ENCODE assay signal across 22 cellular contexts in genomic region chr1:228168563-228169270, GRCh38. TPM values are rescaled to one million over a fixed set of nuclear protein-coding genes. Genes with fewer than 3 reads are reported as not detected.
DNase-seq lines count a peak whose midpoint lies in the region; ATAC-seq, FAIRE-seq and TF ChIP-seq lines count a peak whose summit lies in the region.
"Had no signal": no experiment of that assay in that cellular context is flagged by ENCODE, and none has a peak within 500 bp of the region (broad histone marks: within the 10 kb centered on the region; RNA-seq: fewer than 3 reads in every experiment).

No MANE protein-coding gene starts in this region.

- WGBS in GM12878 (ENCODE audit: insufficient coverage, insufficient replicate concordance, low lambda C conversion rate, missing lambda C conversion rate) = 54% methylated on average over 12 of the region's 12 CpGs
- 78 to 81% methylated on average over 11 to 12 of the region's 12 CpGs for WGBS in aorta, 2 donors

- no peak for TF ChIP-seq CTCF in GM12878 (IDR thresholded peaks at IDR 0.05 in 2 of 3, conservative IDR thresholded peaks at IDR 0.05 in 1 of 3; ENCODE audit: control insufficient read depth in 2 of 3, extremely low read depth in 1 of 3, insufficient read depth in 1 of 3, low read depth in 3 of 3, low read length in 3 of 3)

- H3K9ac ChIP-seq in GM12878 (ENCODE audit: control insufficient read depth, insufficient read depth, low read length) = no peak overlapping the region

- TF ChIP-seq RAD21 in GM12878 (IDR thresholded peaks at IDR 0.05; ENCODE audit: insufficient read depth, low read depth, low read length) = no peak

- BruUV-seq in GM12878 (replicated peaks; lab: Mats Ljungman, UMichigan) = no TSS peak

- RAD21 ChIA-PET in GM12878 (lab: Charles Lee; ENCODE audit: unreplicated experiment) = interaction anchor here (4.1 to 4.6 kb wide), 2 partner anchors 38 to 170 kb away, joined by 27 to 34 read pairs; no protein-coding TSS in a partner anchor

- no peak for FAIRE-seq in GM12878 (lab: Jason Lieb, UNC)

- TF ChIP-seq EP300 in GM12878 (IDR thresholded peaks at IDR 0.05; ENCODE audit: borderline replicate concordance in 1 of 2, control insufficient read depth in 1 of 2, low read depth in 2 of 2, low read length in 2 of 2) = no peak

- H3K27ac ChIP-seq in GM12878 (ENCODE audit: control insufficient read depth, insufficient read depth) = no peak overlapping the region
- H3K27ac ChIP-seq in aorta (ENCODE audit: low read depth in 1 of 2, low read length in 2 of 2) = no peak overlapping the region
- H3K27ac ChIP-seq: neutrophil, thyroid gland had no signal

- H3K27me3 ChIP-seq in GM12878 (replicated peaks in 1 of 2; ENCODE audit: control insufficient read depth in 2 of 2, insufficient read depth in 2 of 2, low read length in 1 of 2) (no peaks in the 10 kb centered on the region), aorta (ENCODE audit: control insufficient read depth in 1 of 2, insufficient read depth in 2 of 2, low read length in 1 of 2) (no peaks in the 10 kb centered on the region), H7 (ENCODE audit: control insufficient read depth, insufficient read depth, low read length) (no peaks in the 10 kb centered on the region; the same call in 1 of the 2 replicates)
- H3K27me3 ChIP-seq: thyroid gland had no signal

- H3K4me3 ChIP-seq in GM12878 (no peak overlapping the region), aorta (ENCODE audit: low read length in 2 of 2) (no peak overlapping the region), H7 (ENCODE audit: insufficient read depth, low read depth, low read length) (no peak overlapping the region)
- H3K4me3 ChIP-seq: skin epidermis, thyroid gland had no signal

- H3K4me1 ChIP-seq in GM12878 (ENCODE audit: control insufficient read depth, insufficient read depth, low read length) = peaks cover 13% of the 10 kb centered on the region
- H3K4me1 ChIP-seq in aorta (ENCODE audit: control insufficient read depth in 1 of 2, insufficient read depth in 2 of 2, low read length in 2 of 2) = no peaks in the 10 kb centered on the region

- no peak for ATAC-seq in stimulated activated naive CD8-positive, alpha-beta T cell treated with anti-CD3 and anti-CD28 coated beads, Interleukin-15, Interleukin-2, amounts not matched to agents 100 U/mL and 50 U/mL, for 24 hours
- no peak for ATAC-seq in GM12878
- ATAC-seq in naive thymus-derived CD8-positive, alpha-beta T cell = no peak
- ATAC-seq in aorta (ENCODE audit: low FRiP score) = no peak
- no peak for ATAC-seq in HG03439 (IDR thresholded peaks at IDR 0.05; ENCODE audit: unreplicated experiment)
- ATAC-seq: left lobe of liver had no signal

- H3K27ac Mint-ChIP-seq in stimulated activated naive CD8-positive, alpha-beta T cell treated with anti-CD3 and anti-CD28 coated beads, Interleukin-15, Interleukin-2, amounts not matched to agents 100 ng/mL and 50 ng/mL, for 24 hours = peak overlapping the region; percentile 63
- H3K27ac Mint-ChIP-seq in naive thymus-derived CD8-positive, alpha-beta T cell = peak overlapping the region in 7 of 10 donors; percentile 55 to 96 (median 80)

- no peak overlapping the region for H2AFZ ChIP-seq in GM12878 (ENCODE audit: control insufficient read depth, low read depth, low read length)

- POLR2A ChIA-PET in GM12878 (lab: Charles Lee) = interaction anchor here (0.7 to 1.6 kb wide), 3 partner anchors 8 to 39 kb away, joined by 3 to 4 read pairs (median 4); no protein-coding TSS in a partner anchor
- POLR2A ChIA-PET in naive thymus-derived CD8-positive, alpha-beta T cell (lab: Charles Lee) = interaction anchor here (0.9 to 8.4 kb wide), 4 partner anchors 10 to 237 kb away, joined by 3 to 128 read pairs (median 4); partner anchors contain the start of gene GUK1

- peaks cover 4% of the 10 kb centered on the region for H3K79me2 ChIP-seq in GM12878 (ENCODE audit: control insufficient read depth, insufficient read depth, low read length)

- no peak for TF ChIP-seq POLR2A in GM12878 (IDR thresholded peaks at IDR 0.05; ENCODE audit: low read depth, low read length)

- H3K4me3 Mint-ChIP-seq in stimulated activated naive CD8-positive, alpha-beta T cell treated with anti-CD3 and anti-CD28 coated beads, Interleukin-15, Interleukin-2, amounts not matched to agents 100 ng/mL and 50 ng/mL, for 24 hours = no peak overlapping the region
- peak overlapping the region in 3 of 10 donors; percentile 9 to 45 (median 34) for H3K4me3 Mint-ChIP-seq in naive thymus-derived CD8-positive, alpha-beta T cell

- in situ Hi-C loops in GM12878 (cut with MboI) = no loop called here

- H3K9me3 ChIP-seq in GM12878 (replicated peaks; ENCODE audit: control insufficient read depth, insufficient read depth, low read length) (no peaks in the 10 kb centered on the region), aorta (ENCODE audit: control insufficient read depth, low read length) (no peaks in the 10 kb centered on the region)
- H3K9me3 ChIP-seq: neutrophil, thyroid gland had no signal

- H3K4me2 ChIP-seq in GM12878 (ENCODE audit: control insufficient read depth, insufficient read depth) = no peak overlapping the region

- CTCF ChIA-PET in GM12878 (lab: Yijun Ruan, JAX) = interaction anchor here (1.0 to 5.2 kb wide), 5 partner anchors 11 to 237 kb away, joined by 4 to 63 read pairs (median 40); partner anchors contain the start of genes GUK1 and TRIM11

- peaks cover 30% of the 10 kb centered on the region for H3K4me1 Mint-ChIP-seq in stimulated activated naive CD8-positive, alpha-beta T cell treated with anti-CD3 and anti-CD28 coated beads, Interleukin-15, Interleukin-2, amounts not matched to agents 100 ng/mL and 50 ng/mL, for 24 hours (ENCODE audit: low read depth)
- H3K4me1 Mint-ChIP-seq in naive thymus-derived CD8-positive, alpha-beta T cell = peaks cover 29 to 58% (median 47%) of the 10 kb centered on the region in 4 donors

- intact Hi-C loops in GM12878 (cut with micrococcal nuclease; ENCODE audit: unreplicated experiment) = no loop called here
- intact Hi-C loops in aorta (cut with DNase I) = loop anchor here in 1 of 2 donors (5.0 to 10.0 kb wide), 2 partner anchors 109 to 384 kb away; no protein-coding TSS in a partner anchor

- no peaks in the 10 kb centered on the region for H3K36me3 Mint-ChIP-seq in stimulated activated naive CD8-positive, alpha-beta T cell treated with anti-CD3 and anti-CD28 coated beads, Interleukin-15, Interleukin-2, amounts not matched to agents 100 ng/mL and 50 ng/mL, for 24 hours (ENCODE audit: low read depth)
- peaks cover 0 to 7% (median 0%) of the 10 kb centered on the region in 3 donors for H3K36me3 Mint-ChIP-seq in naive thymus-derived CD8-positive, alpha-beta T cell

- DNase-seq in stimulated activated naive CD8-positive, alpha-beta T cell treated with anti-CD3 and anti-CD28 coated beads, Interleukin-15, Interleukin-2, amounts not matched to agents 100 U/mL and 50 U/mL, for 24 hours = no peak
- no peak for DNase-seq in GM12878 (ENCODE audit: low read depth, low spot score)
- DNase-seq in naive thymus-derived CD8-positive, alpha-beta T cell = no peak
- DNase-seq in aorta = peak; percentile 40 to 48
- DNase-seq in NK-92 treated with Interleukin-12 subunit alpha and Interleukin-12 subunit beta, amount 100 ng/mL, for 24 hours (lab: John Stamatoyannopoulos, UW) = no peak
- no peak for DNase-seq in H7
- DNase-seq: activated CD4-positive, CD25-positive, alpha-beta regulatory T cell; dermis blood vessel endothelial cell; DMS53; GF-D8; KBM-7; NCI-H1694 treated with DMSO at 0.1 percent for 48 hours; NCI-H2227 treated with DMSO at 0.1 percent for 48 hours; NCI-H748 treated with DMSO at 0.1 percent for 48 hours; stimulated activated naive CD4-positive, alpha-beta T cell; T1000; thyroid gland had no signal

- H4K20me1 ChIP-seq in GM12878 (ENCODE audit: control insufficient read depth, insufficient read depth) = no peaks in the 10 kb centered on the region

- SMC1A ChIA-PET in GM12878 (lab: Charles Lee; ENCODE audit: uncharacterized antibody, unreplicated experiment) = interaction anchor here (3.0 kb wide), 1 partner anchor 36 kb away, joined by 10 read pairs; no protein-coding TSS in a partner anchor

- no peaks in the 10 kb centered on the region for H3K27me3 Mint-ChIP-seq in stimulated activated naive CD8-positive, alpha-beta T cell treated with anti-CD3 and anti-CD28 coated beads, Interleukin-15, Interleukin-2, amounts not matched to agents 100 ng/mL and 50 ng/mL, for 24 hours
- no peaks in the 10 kb centered on the region for H3K27me3 Mint-ChIP-seq in naive thymus-derived CD8-positive, alpha-beta T cell

- H3K36me3 ChIP-seq in GM12878 (ENCODE audit: control insufficient read depth in 2 of 2, insufficient read depth in 2 of 2, low read length in 1 of 2) = no peaks in the 10 kb centered on the region
- no peaks in the 10 kb centered on the region for H3K36me3 ChIP-seq in aorta (ENCODE audit: control insufficient read depth in 1 of 2, insufficient read depth in 2 of 2, low read length in 1 of 2)
- no peaks in the 10 kb centered on the region for H3K36me3 ChIP-seq in H7 (replicated peaks; ENCODE audit: control insufficient read depth, insufficient read depth, low read length)
- H3K36me3 ChIP-seq: neutrophil, thyroid gland had no signal

- no peaks in the 10 kb centered on the region for H3K9me3 Mint-ChIP-seq in stimulated activated naive CD8-positive, alpha-beta T cell treated with anti-CD3 and anti-CD28 coated beads, Interleukin-15, Interleukin-2, amounts not matched to agents 100 ng/mL and 50 ng/mL, for 24 hours
- no peaks in the 10 kb centered on the region for H3K9me3 Mint-ChIP-seq in naive thymus-derived CD8-positive, alpha-beta T cell

RNA-seq across cellular contexts. Expression of gene IBA57, which starts 3.1 kb away (rescaled TPM):
- total RNA-seq in GM12878 (2013; cell fraction: nucleolus; rRNA removed) = 3.6 and 5.1 TPM in 2 replicates
- total RNA-seq in GM12878 (2014; rRNA removed) = 6.0 and 6.9 TPM in 2 replicates
- 1.3 and 1.5 TPM in 2 replicates for total RNA-seq in GM12878 (2014; rRNA removed; fragmentation: Illumina TruSeq; extraction: Trizol)
- 6.9 and 8.5 TPM in 2 replicates for total RNA-seq in GM12878 (2021)
- polyA plus RNA-seq in GM12878 (2011; ENCODE audit: low read depth) = 2.1 TPM
- polyA plus RNA-seq in GM12878 (2011; rRNA removed) = 1.4 and 2.9 TPM in 2 replicates
- polyA plus RNA-seq in GM12878 (2011; cell fraction: cytosol; rRNA removed) = 3.5 and 8.3 TPM in 2 replicates
- polyA plus RNA-seq in GM12878 (2011; cell fraction: nucleus; rRNA removed) = 5.4 and 7.1 TPM in 2 replicates
- 2.0 and 3.3 TPM in 2 replicates for polyA plus RNA-seq in GM12878 (2012)
- 1.2 and 1.3 TPM in 2 replicates for polyA plus RNA-seq in GM12878 (2014; fragmentation: Illumina TruSeq; extraction: Trizol)
- polyA plus RNA-seq in GM12878 (2014; fragmentation: Nextera tagmentation; extraction: Ambion mirVana) = under 1 TPM; 0.51 to 0.60 TPM
- polyA plus RNA-seq in GM12878 (2014; rRNA removed) = 4.6 and 6.7 TPM in 2 replicates
- polyA plus RNA-seq in GM12878 (2016; fragmentation: Nextera tagmentation; extraction: Ambion mirVana) = 1 to 10 TPM; 6.0 to 8.6 TPM
- polyA minus RNA-seq in GM12878 (2011; rRNA and poly(A)+ RNA removed) = 2.0 and 5.2 TPM in 2 replicates
- 0.83 and 2.3 TPM in 2 replicates for polyA minus RNA-seq in GM12878 (2011; cell fraction: cytosol; rRNA and poly(A)+ RNA removed)
- 1.8 and 3.3 TPM in 2 replicates for polyA minus RNA-seq in GM12878 (2011; cell fraction: nucleus; rRNA and poly(A)+ RNA removed)
- total RNA-seq in naive thymus-derived CD8-positive, alpha-beta T cell = 10 to 100 TPM; 11.0 to 12.3 TPM
- 1 to 10 TPM; 3.3 to 4.2 (median 3.4) TPM for polyA plus RNA-seq in naive thymus-derived CD8-positive, alpha-beta T cell
- total RNA-seq in aorta = 10 to 100 TPM in 1 of 2 donors, 1 to 10 TPM in 1; 7.8 to 11.1 TPM
- 1 to 10 TPM in 1 of 2 donors, under 1 TPM in 1; 0.95 to 1.8 TPM for polyA plus RNA-seq in aorta
- total RNA-seq in H7 (2014; rRNA removed; shearing (Covaris generic)) = 21.2 and 23.3 TPM in 2 replicates

RNA-seq across cellular contexts. Expression of gene GJC2, which starts 19.0 kb away (rescaled TPM):
- 0.27 and 0.65 TPM in 2 replicates for total RNA-seq in GM12878 (2013; cell fraction: nucleolus; rRNA removed)
- total RNA-seq in GM12878 (2014; rRNA removed) = 0.06 and 0.11 TPM in 2 replicates
- total RNA-seq in GM12878 (2014; rRNA removed; fragmentation: Illumina TruSeq; extraction: Trizol) = 0.09 TPM in 2 replicates
- total RNA-seq in GM12878 (2021) = 0.44 TPM in 1 of 2 replicates, not detected in the other
- not detected for polyA plus RNA-seq in GM12878 (2011; ENCODE audit: low read depth)
- polyA plus RNA-seq in GM12878 (2011; rRNA removed) = 0.03 and 0.04 TPM in 2 replicates
- polyA plus RNA-seq in GM12878 (2011; cell fraction: cytosol; rRNA removed) = 0.06 and 0.07 TPM in 2 replicates
- polyA plus RNA-seq in GM12878 (2011; cell fraction: nucleus; rRNA removed) = 0.24 and 0.51 TPM in 2 replicates
- 0.15 and 0.22 TPM in 2 replicates for polyA plus RNA-seq in GM12878 (2012)
- 0.04 TPM in 1 of 2 replicates, not detected in the other for polyA plus RNA-seq in GM12878 (2014; fragmentation: Illumina TruSeq; extraction: Trizol)
- polyA plus RNA-seq in GM12878 (2014; fragmentation: Nextera tagmentation; extraction: Ambion mirVana) = not detected
- 0.26 and 0.32 TPM in 2 replicates for polyA plus RNA-seq in GM12878 (2014; rRNA removed)
- polyA plus RNA-seq in GM12878 (2016; fragmentation: Nextera tagmentation; extraction: Ambion mirVana) = not detected
- 0.21 TPM in 1 of 2 replicates, not detected in the other for polyA minus RNA-seq in GM12878 (2011; rRNA and poly(A)+ RNA removed)
- not detected in 2 replicates for polyA minus RNA-seq in GM12878 (2011; cell fraction: cytosol; rRNA and poly(A)+ RNA removed)
- polyA minus RNA-seq in GM12878 (2011; cell fraction: nucleus; rRNA and poly(A)+ RNA removed) = 0.24 and 0.96 TPM in 2 replicates
- total RNA-seq in naive thymus-derived CD8-positive, alpha-beta T cell = 1 to 10 TPM; 2.6 to 2.8 TPM
- polyA plus RNA-seq in naive thymus-derived CD8-positive, alpha-beta T cell = under 1 TPM in 2 of 3 donors, not detected in 1; 0.16 to 0.22 TPM
- total RNA-seq in aorta = 1 to 10 TPM; 4.3 to 4.5 TPM
- polyA plus RNA-seq in aorta = under 1 TPM; 0.50 to 0.87 TPM
- total RNA-seq in H7 (2014; rRNA removed; shearing (Covaris generic)) = 1.7 TPM in 2 replicates

RNA-seq across cellular contexts. Expression of gene GUK1, which starts 28.6 kb away (rescaled TPM):
- total RNA-seq in GM12878 (2013; cell fraction: nucleolus; rRNA removed) = 142 and 146 TPM in 2 replicates
- total RNA-seq in GM12878 (2014; rRNA removed) (214 and 235 TPM in 2 replicates), GM12878 (2014; rRNA removed; fragmentation: Illumina TruSeq; extraction: Trizol) (82.0 and 98.3 TPM in 2 replicates), GM12878 (2021) (183 and 195 TPM in 2 replicates), aorta (100 to 1,000 TPM; 247 to 248 TPM)
- polyA plus RNA-seq in GM12878 (2011; ENCODE audit: low read depth) = 101 TPM
- polyA plus RNA-seq in GM12878 (2011; rRNA removed) (107 and 224 TPM in 2 replicates), GM12878 (2014; fragmentation: Illumina TruSeq; extraction: Trizol) (4.2 and 28.9 TPM in 2 replicates), GM12878 (2014; fragmentation: Nextera tagmentation; extraction: Ambion mirVana) (10 to 100 TPM in 1 of 2 experiments, 1 to 10 TPM in 1; 6.3 to 39.2 TPM), GM12878 (2014; rRNA removed) (227 and 264 TPM in 2 replicates), GM12878 (2016; fragmentation: Nextera tagmentation; extraction: Ambion mirVana) (100 to 1,000 TPM; 349 to 357 TPM), aorta (100 to 1,000 TPM; 660 to 973 TPM)
- 381 and 606 TPM in 2 replicates for polyA plus RNA-seq in GM12878 (2011; cell fraction: cytosol; rRNA removed)
- 634 and 756 TPM in 2 replicates for polyA plus RNA-seq in GM12878 (2011; cell fraction: nucleus; rRNA removed)
- polyA plus RNA-seq in GM12878 (2012) = 190 and 243 TPM in 2 replicates
- 103 and 217 TPM in 2 replicates for polyA minus RNA-seq in GM12878 (2011; rRNA and poly(A)+ RNA removed)
- 59.5 and 69.8 TPM in 2 replicates for polyA minus RNA-seq in GM12878 (2011; cell fraction: cytosol; rRNA and poly(A)+ RNA removed)
- polyA minus RNA-seq in GM12878 (2011; cell fraction: nucleus; rRNA and poly(A)+ RNA removed) = 116 and 141 TPM in 2 replicates
- 100 to 1,000 TPM; 189 to 202 TPM for total RNA-seq in naive thymus-derived CD8-positive, alpha-beta T cell
- polyA plus RNA-seq in naive thymus-derived CD8-positive, alpha-beta T cell = 100 to 1,000 TPM; 369 to 466 (median 374) TPM
- 216 and 224 TPM in 2 replicates for total RNA-seq in H7 (2014; rRNA removed; shearing (Covaris generic))

RNA-seq across cellular contexts. Expression of gene OBSCN, which starts 39.1 kb away (rescaled TPM):
- total RNA-seq in GM12878 (2013; cell fraction: nucleolus; rRNA removed) = 4.8 and 6.7 TPM in 2 replicates
- total RNA-seq in GM12878 (2014; rRNA removed) (0.11 and 0.34 TPM in 2 replicates), GM12878 (2014; rRNA removed; fragmentation: Illumina TruSeq; extraction: Trizol) (0.04 and 0.05 TPM in 2 replicates), GM12878 (2021) (0.11 and 0.36 TPM in 2 replicates), aorta (10 to 100 TPM in 1 of 2 donors, 1 to 10 TPM in 1; 5.9 to 19.3 TPM)
- polyA plus RNA-seq in GM12878 (2011; ENCODE audit: low read depth) = 0.04 TPM
- polyA plus RNA-seq in GM12878 (2011; rRNA removed) (0.07 and 0.18 TPM in 2 replicates), GM12878 (2014; fragmentation: Illumina TruSeq; extraction: Trizol) (0.03 TPM in 1 of 2 replicates, not detected in the other), GM12878 (2014; fragmentation: Nextera tagmentation; extraction: Ambion mirVana) (not detected), GM12878 (2014; rRNA removed) (0.01 and 0.30 TPM in 2 replicates), GM12878 (2016; fragmentation: Nextera tagmentation; extraction: Ambion mirVana) (under 1 TPM; 0.06 to 0.09 TPM), aorta (1 to 10 TPM; 2.0 to 6.9 TPM)
- polyA plus RNA-seq in GM12878 (2011; cell fraction: cytosol; rRNA removed) = 0.48 and 0.49 TPM in 2 replicates
- 1.3 and 2.0 TPM in 2 replicates for polyA plus RNA-seq in GM12878 (2011; cell fraction: nucleus; rRNA removed)
- polyA plus RNA-seq in GM12878 (2012) = 0.18 and 1.00 TPM in 2 replicates
- polyA minus RNA-seq in GM12878 (2011; rRNA and poly(A)+ RNA removed) = 0.37 and 0.93 TPM in 2 replicates
- polyA minus RNA-seq in GM12878 (2011; cell fraction: cytosol; rRNA and poly(A)+ RNA removed) = 0.21 and 0.27 TPM in 2 replicates
- 0.48 and 0.86 TPM in 2 replicates for polyA minus RNA-seq in GM12878 (2011; cell fraction: nucleus; rRNA and poly(A)+ RNA removed)
- total RNA-seq in naive thymus-derived CD8-positive, alpha-beta T cell = 100 to 1,000 TPM in 1 of 2 experiments, 10 to 100 TPM in 1; 99.3 to 102 TPM
- polyA plus RNA-seq in naive thymus-derived CD8-positive, alpha-beta T cell = 1 to 10 TPM in 2 of 3 donors, under 1 TPM in 1; 0.56 to 4.9 (median 2.4) TPM
- 18.9 and 25.2 TPM in 2 replicates for total RNA-seq in H7 (2014; rRNA removed; shearing (Covaris generic))

RNA-seq across cellular contexts. Expression of gene MRPL55, which starts 59.6 kb away (rescaled TPM):
- 43.8 and 45.7 TPM in 2 replicates for total RNA-seq in GM12878 (2013; cell fraction: nucleolus; rRNA removed)
- total RNA-seq in GM12878 (2014; rRNA removed) (81.9 and 93.4 TPM in 2 replicates), GM12878 (2014; rRNA removed; fragmentation: Illumina TruSeq; extraction: Trizol) (25.5 and 35.1 TPM in 2 replicates), GM12878 (2021) (47.6 and 54.9 TPM in 2 replicates), aorta (10 to 100 TPM; 27.4 to 35.4 TPM)
- polyA plus RNA-seq in GM12878 (2011; ENCODE audit: low read depth) = 30.7 TPM
- polyA plus RNA-seq in GM12878 (2011; rRNA removed) (17.0 and 39.3 TPM in 2 replicates), GM12878 (2014; fragmentation: Illumina TruSeq; extraction: Trizol) (8.8 and 42.1 TPM in 2 replicates), GM12878 (2014; fragmentation: Nextera tagmentation; extraction: Ambion mirVana) (10 to 100 TPM; 15.1 to 56.7 TPM), GM12878 (2014; rRNA removed) (91.0 and 96.3 TPM in 2 replicates), GM12878 (2016; fragmentation: Nextera tagmentation; extraction: Ambion mirVana) (100 to 1,000 TPM; 129 to 143 TPM), aorta (100 to 1,000 TPM in 1 of 2 donors, 10 to 100 TPM in 1; 41.8 to 152 TPM)
- polyA plus RNA-seq in GM12878 (2011; cell fraction: cytosol; rRNA removed) = 66.7 and 115 TPM in 2 replicates
- polyA plus RNA-seq in GM12878 (2011; cell fraction: nucleus; rRNA removed) = 172 and 194 TPM in 2 replicates
- polyA plus RNA-seq in GM12878 (2012) = 45.5 and 64.1 TPM in 2 replicates
- polyA minus RNA-seq in GM12878 (2011; rRNA and poly(A)+ RNA removed) = 24.7 and 44.2 TPM in 2 replicates
- polyA minus RNA-seq in GM12878 (2011; cell fraction: cytosol; rRNA and poly(A)+ RNA removed) = 16.6 and 20.5 TPM in 2 replicates
- 31.3 and 40.2 TPM in 2 replicates for polyA minus RNA-seq in GM12878 (2011; cell fraction: nucleus; rRNA and poly(A)+ RNA removed)
- total RNA-seq in naive thymus-derived CD8-positive, alpha-beta T cell = 10 to 100 TPM; 61.9 to 64.8 TPM
- 100 to 1,000 TPM in 2 of 3 donors, 10 to 100 TPM in 1; 96.9 to 130 (median 103) TPM for polyA plus RNA-seq in naive thymus-derived CD8-positive, alpha-beta T cell
- 109 and 172 TPM in 2 replicates for total RNA-seq in H7 (2014; rRNA removed; shearing (Covaris generic))

Comparison
In these comparisons a context has a peak if more than half of its experiments do, and no peak if none do; other contexts are left out.
1. DNase-seq: peak in aorta (2 of 2); none in stimulated activated naive CD8-positive, alpha-beta T cell treated with anti-CD3 and anti-CD28 coated beads, Interleukin-15, Interleukin-2, amounts not matched to agents 100 U/mL and 50 U/mL, for 24 hours (single experiment), GM12878 (single experiment), naive thymus-derived CD8-positive, alpha-beta T cell (0 of 10), NK-92 treated with Interleukin-12 subunit alpha and Interleukin-12 subunit beta, amount 100 ng/mL, for 24 hours (single experiment) and H7 (single experiment).